1 cellular context compared by ENCODE assay signal in genomic region chr6:39037707-39038106, GRCh38.
TF ChIP-seq lines count a peak whose summit lies in the region.

No MANE protein-coding gene starts in this region.

TF ChIP-seq in K562, 482 proteins besides CTCF, POLR2A, EP300 and RAD21 (continued from another document):
- TF ChIP-seq ZBTB40 (IDR thresholded peaks at IDR 0.05) (no peak), ZBTB40 (CRISPR knock-in tag; IDR thresholded peaks at IDR 0.05) (0 out of 2 replicates have a peak, but pooled peaks have one; percentile 23)
- TF ChIP-seq, protein P1, sequence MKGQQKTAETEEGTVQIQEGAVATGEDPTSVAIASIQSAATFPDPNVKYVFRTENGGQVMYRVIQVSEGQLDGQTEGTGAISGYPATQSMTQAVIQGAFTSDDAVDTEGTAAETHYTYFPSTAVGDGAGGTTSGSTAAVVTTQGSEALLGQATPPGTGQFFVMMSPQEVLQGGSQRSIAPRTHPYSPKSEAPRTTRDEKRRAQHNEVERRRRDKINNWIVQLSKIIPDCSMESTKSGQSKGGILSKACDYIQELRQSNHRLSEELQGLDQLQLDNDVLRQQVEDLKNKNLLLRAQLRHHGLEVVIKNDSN (CRISPR knock-in tag; IDR thresholded peaks at IDR 0.05), result 0 out of 2 replicates have a peak, but pooled peaks have one; percentile 6
